8 cellular contexts compared by ENCODE assay signal in genomic region chr4:39029752-39030694, GRCh38. TPM values are rescaled to one million over a fixed set of nuclear protein-coding genes. Genes with fewer than 3 reads are reported as not detected.
DNase-seq lines count a peak whose midpoint lies in the region; ATAC-seq, FAIRE-seq and TF ChIP-seq lines count a peak whose summit lies in the region.
"Had no signal": no experiment of that assay in that cellular context is flagged by ENCODE, and none has a peak within 500 bp of the region (broad histone marks: within the 10 kb centered on the region; RNA-seq: fewer than 3 reads in every experiment).

No MANE protein-coding gene starts in this region.

- peaks cover 26 to 40% of the 10 kb centered on the region in 2 donors for H3K4me1 Mint-ChIP-seq in natural killer cell

- H3K27ac Mint-ChIP-seq in natural killer cell = peak overlapping the region; percentile 87 to 90

- ATAC-seq in HG02759 (IDR thresholded peaks at IDR 0.05; ENCODE audit: unreplicated experiment) (peak; percentile 31), natural killer cell (peak; percentile 24 to 60 (median 47)), HG03521 (IDR thresholded peaks at IDR 0.05; ENCODE audit: unreplicated experiment) (no peak)

- H3K27me3 Mint-ChIP-seq in natural killer cell (ENCODE audit: low read depth in 2 of 2) = no peaks in the 10 kb centered on the region

- peak; percentile 87 for FAIRE-seq in GM18507 (lab: Jason Lieb, UNC)

- H3K4me3 ChIP-seq in WI38 (ENCODE audit: low read depth, low read length) = 0 out of 2 replicates have a peak overlapping the region, but pooled peaks have one; percentile 5
- H3K4me3 ChIP-seq: coronary artery had no signal

- peak overlapping the region; percentile 88 for H3K4me3 Mint-ChIP-seq in natural killer cell

- DNase-seq in GM18507 (ENCODE audit: extremely low spot score, insufficient read length, low read depth) (no peak), natural killer cell (no peak), epidermal melanocyte (ENCODE audit: insufficient read length, low spot score) (no peak), cardiac septum (ENCODE audit: low spot score) (no peak)

- H3K9me3 Mint-ChIP-seq in natural killer cell = no peaks in the 10 kb centered on the region

- TF ChIP-seq CTCF in WI38 (IDR thresholded peaks at IDR 0.05; ENCODE audit: low read depth, low read length) (no peak), natural killer cell (IDR thresholded peaks at IDR 0.05) (no peak)

- intact Hi-C loops in natural killer cell (cut with micrococcal nuclease) (no loop called here), cardiac septum (cut with DNase I) (no loop called here)

- no peaks in the 10 kb centered on the region for H3K36me3 Mint-ChIP-seq in natural killer cell

RNA-seq across cellular contexts. Expression of gene TMEM156, which starts 2.2 kb away (rescaled TPM):
- 10 to 100 TPM; 13.8 to 22.3 (median 16.8) TPM for total RNA-seq in natural killer cell
- total RNA-seq in cardiac septum = not detected

RNA-seq across cellular contexts. Expression of gene KLHL5, which starts 32.0 kb away (rescaled TPM):
- total RNA-seq in natural killer cell (10 to 100 TPM; 12.6 to 14.2 (median 13.7) TPM), cardiac septum (15.0 TPM)

Comparison
In these comparisons a context has a peak if more than half of its experiments do, and no peak if none do; other contexts are left out.
1. RNA of gene TMEM156, which starts 2.2 kb away (total RNA-seq): 13.8 to 22.3 TPM in natural killer cell; not detected in cardiac septum (single experiment); every median in the first group is over 10 times any median in the second.